Comparison of ENCODE assay signal across 7 cellular contexts in the genomic region with DNA sequence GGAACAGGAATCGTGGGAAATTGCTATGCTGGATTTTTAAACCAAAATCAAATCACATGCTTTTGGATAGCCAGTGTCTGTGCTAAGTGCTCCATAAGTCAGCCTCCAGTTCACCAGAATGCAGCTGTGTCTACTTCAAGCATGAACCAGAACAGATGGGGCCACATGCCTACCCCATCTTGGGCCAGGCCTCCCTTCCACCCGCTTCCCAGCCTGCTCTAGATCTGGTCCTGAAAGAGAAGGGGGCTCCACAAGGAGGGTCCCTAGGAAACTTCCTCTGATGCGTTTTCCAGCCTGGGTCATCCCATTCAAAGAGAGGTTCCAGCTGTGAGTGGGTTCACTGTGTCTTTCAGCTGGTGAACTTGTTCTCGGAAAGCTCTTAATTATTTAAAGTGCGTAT.
"Had no signal": no experiment of that assay in that cellular context is flagged by ENCODE, and none has a peak within 500 bp of the region (broad histone marks: within the 10 kb centered on the region; RNA-seq: fewer than 3 reads in every experiment).

No MANE protein-coding gene starts in this region.

- H3K4me3 Mint-ChIP-seq: HFFc6 had no signal

- H3K27ac ChIP-seq: GM23248 had no signal

- ATAC-seq: K562 had no signal

- H3K27ac Mint-ChIP-seq: HFFc6 had no signal

- DNase-seq: GM23248, GOT3, H7, HCEC 1CT, HFFc6, IMR-90 had no signal

- H3K4me3 ChIP-seq: GM23248, K562 had no signal
